Comparison of ENCODE assay signal across 23 cellular contexts in the genomic region with DNA sequence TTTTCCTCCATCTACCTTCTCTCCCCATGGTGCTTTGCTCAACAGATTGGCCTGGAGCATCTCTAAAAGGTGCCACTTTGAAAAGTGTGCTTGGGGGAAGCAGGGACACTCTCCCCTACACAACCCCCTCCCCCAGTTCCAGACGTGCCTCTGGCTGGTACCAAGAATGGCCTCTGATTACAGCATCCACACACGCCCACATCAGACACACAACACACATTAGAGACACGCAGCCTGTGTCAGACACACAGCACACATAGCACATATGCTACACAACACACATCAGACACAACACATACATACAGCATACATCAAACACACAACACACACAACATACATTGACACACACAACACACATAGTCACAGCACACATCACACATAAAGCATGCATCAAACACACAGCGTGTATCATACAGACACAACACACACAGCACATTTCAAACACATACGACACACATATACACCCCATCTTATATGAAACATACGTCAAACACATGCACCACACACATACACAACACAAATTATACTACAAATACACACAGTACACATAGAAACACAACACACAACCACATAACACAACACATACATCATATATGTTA.
DNase-seq lines count a peak whose midpoint lies in the region; TF ChIP-seq lines count a peak whose summit lies in the region.
"Had no signal": no experiment of that assay in that cellular context is flagged by ENCODE, and none has a peak within 500 bp of the region (broad histone marks: within the 10 kb centered on the region; RNA-seq: fewer than 3 reads in every experiment).

No MANE protein-coding gene starts in this region.

- no peaks in the 10 kb centered on the region for H3K27me3 ChIP-seq in ascending aorta
- no peaks in the 10 kb centered on the region for H3K27me3 ChIP-seq in skeletal muscle tissue (ENCODE audit: control insufficient read depth in 3 of 3, insufficient read depth in 3 of 3, low read length in 3 of 3)
- H3K27me3 ChIP-seq in tibial nerve, result no peaks in the 10 kb centered on the region
- H3K27me3 ChIP-seq: adrenal gland, gastroesophageal sphincter, suprapubic skin had no signal

- CTCF ChIA-PET in HEK293 (lab: Yijun Ruan, JAX), result interaction anchor here (0.7 kb wide), 1 partner anchor 8 kb away, joined by 3 read pairs; no protein-coding TSS in a partner anchor

- H3K4me1 ChIP-seq in HEK293 (ENCODE audit: control insufficient read depth, insufficient read depth, low read length) (no peaks in the 10 kb centered on the region), ascending aorta (peaks cover 26 to 48% of the 10 kb centered on the region in 2 donors), skeletal muscle tissue (ENCODE audit: control insufficient read depth in 3 of 3, insufficient read depth in 3 of 3, low read length in 3 of 3) (peaks cover 32 to 49% (median 40%) of the 10 kb centered on the region in 3 donors), tibial nerve (peaks cover 0 to 83% (median 37%) of the 10 kb centered on the region in 4 donors)

- peaks cover 25% of the 10 kb centered on the region for H3K4me1 Mint-ChIP-seq in mesothelial cell of epicardium
- H3K4me1 Mint-ChIP-seq: central memory CD8-positive, alpha-beta T cell had no signal

- H3K36me3 Mint-ChIP-seq in mesothelial cell of epicardium, result no peaks in the 10 kb centered on the region
- H3K36me3 Mint-ChIP-seq: CD4-positive, CD25-positive, alpha-beta regulatory T cell had no signal

- TF ChIP-seq EP300 in tibial nerve (IDR thresholded peaks at IDR 0.05), result no peak

- intact Hi-C loops in ascending aorta (cut with DNase I), result no loop called here

- WGBS in tibial nerve, 2 donors, result 76 to 79% methylated on average over 6 of the region's 6 CpGs

- TF ChIP-seq POLR2A in tibial nerve (IDR thresholded peaks at IDR 0.05), result no peak

- H3K36me3 ChIP-seq in HEK293 (ENCODE audit: control insufficient read depth in 2 of 2, insufficient read depth in 1 of 2, low read length in 2 of 2) (no peaks in the 10 kb centered on the region), ascending aorta (no peaks in the 10 kb centered on the region), skeletal muscle tissue (ENCODE audit: control insufficient read depth in 3 of 3, insufficient read depth in 3 of 3, low read length in 3 of 3) (no peaks in the 10 kb centered on the region), tibial nerve (no peaks in the 10 kb centered on the region)
- H3K36me3 ChIP-seq: adrenal gland, gastroesophageal sphincter, neutrophil, suprapubic skin had no signal

- no peak overlapping the region for H3K27ac ChIP-seq in HEK293 (ENCODE audit: extremely low read depth, low read depth, low read length)
- peak overlapping the region; percentile 97 to 98 for H3K27ac ChIP-seq in ascending aorta
- H3K27ac ChIP-seq in skeletal muscle tissue (ENCODE audit: low read depth, low read length), result peak overlapping the region; percentile 73
- H3K27ac ChIP-seq in tibial nerve, result peak overlapping the region in 2 of 4 donors; percentile 87 to 89
- H3K27ac ChIP-seq: neutrophil had no signal

- H3K4me3 ChIP-seq in HEK293 (ENCODE audit: low read depth, low read length) (no peak overlapping the region), ascending aorta (no peak overlapping the region), skeletal muscle tissue (ENCODE audit: low read length in 3 of 3) (no peak overlapping the region), tibial nerve (no peak overlapping the region)
- H3K4me3 ChIP-seq: adrenal gland, gastroesophageal sphincter, suprapubic skin had no signal

- DNase-seq in ascending aorta (ENCODE audit: low spot score in 2 of 2), result no peak
- no peak for DNase-seq in mesothelial cell of epicardium (ENCODE audit: low spot score in 2 of 2, unreplicated experiment in 2 of 2)
- DNase-seq in HK-2 (ENCODE audit: unreplicated experiment), result no peak
- no peak for DNase-seq in tibial nerve (ENCODE audit: low spot score in 2 of 2)
- no peak for DNase-seq in MV-4-11 (lab: John Stamatoyannopoulos, UW)
- no peak for DNase-seq in NCI-H2081 treated with DMSO at 0.1 percent for 48 hours (lab: John Stamatoyannopoulos, UW)
- DNase-seq: activated CD4-positive, alpha-beta T cell treated with anti-CD3 and anti-CD28 coated beads for 48 hours; activated CD8-positive, alpha-beta memory T cell treated with anti-CD3 and anti-CD28 coated beads, Interleukin-2, amount 50 U/mL, for 4 hours; activated gamma-delta T cell; adrenal gland; CD4-positive, CD25-positive, alpha-beta regulatory T cell; DMS 273 treated with DMSO at 0.1 percent for 48 hours; effector CD4-positive, alpha-beta T cell; KG1; midbrain; PC-3; SHP77 had no signal

- no peaks in the 10 kb centered on the region for H3K9me3 Mint-ChIP-seq in mesothelial cell of epicardium
- H3K9me3 Mint-ChIP-seq: CD4-positive, CD25-positive, alpha-beta regulatory T cell; central memory CD8-positive, alpha-beta T cell had no signal

- no peaks in the 10 kb centered on the region for H3K27me3 Mint-ChIP-seq in mesothelial cell of epicardium (ENCODE audit: low read depth)
- H3K27me3 Mint-ChIP-seq: CD4-positive, CD25-positive, alpha-beta regulatory T cell had no signal

- no peaks in the 10 kb centered on the region for H3K9me3 ChIP-seq in HEK293 (ENCODE audit: control insufficient read depth, insufficient read depth, low read depth, low read length)
- H3K9me3 ChIP-seq in ascending aorta, result no peaks in the 10 kb centered on the region
- H3K9me3 ChIP-seq in skeletal muscle tissue (ENCODE audit: control insufficient read depth in 3 of 3, low read length in 3 of 3), result no peaks in the 10 kb centered on the region
- no peaks in the 10 kb centered on the region for H3K9me3 ChIP-seq in tibial nerve
- H3K9me3 ChIP-seq: adrenal gland, gastroesophageal sphincter, neutrophil, suprapubic skin had no signal

- POLR2A ChIA-PET in HEK293 (lab: Yijun Ruan, JAX), result interaction anchor here (1.2 kb wide), 1 partner anchor 9 kb away, joined by 4 read pairs; no protein-coding TSS in a partner anchor

- TF ChIP-seq CTCF in HEK293 (tag by site-specific recombination; IDR thresholded peaks at IDR 0.05) (no peak), ascending aorta (IDR thresholded peaks at IDR 0.05) (no peak), mesothelial cell of epicardium (IDR thresholded peaks at IDR 0.05; ENCODE audit: unreplicated experiment) (no peak), tibial nerve (IDR thresholded peaks at IDR 0.05) (no peak)

- no peak overlapping the region for H3K4me3 Mint-ChIP-seq in mesothelial cell of epicardium
- H3K4me3 Mint-ChIP-seq: CD4-positive, CD25-positive, alpha-beta regulatory T cell; central memory CD8-positive, alpha-beta T cell had no signal

- no peak overlapping the region for H3K9ac ChIP-seq in skeletal muscle tissue (ENCODE audit: low read depth in 1 of 3, low read length in 3 of 3)

- H3K27ac Mint-ChIP-seq in mesothelial cell of epicardium, result peak overlapping the region; percentile 7

TF ChIP-seq in HEK293, 187 proteins besides CTCF, POLR2A, EP300 and RAD21:
- peak; percentile 73 for TF ChIP-seq ZFHX2 (tag by site-specific recombination; conservative IDR thresholded peaks at IDR 0.05)
- TF ChIP-seq, protein P1, sequence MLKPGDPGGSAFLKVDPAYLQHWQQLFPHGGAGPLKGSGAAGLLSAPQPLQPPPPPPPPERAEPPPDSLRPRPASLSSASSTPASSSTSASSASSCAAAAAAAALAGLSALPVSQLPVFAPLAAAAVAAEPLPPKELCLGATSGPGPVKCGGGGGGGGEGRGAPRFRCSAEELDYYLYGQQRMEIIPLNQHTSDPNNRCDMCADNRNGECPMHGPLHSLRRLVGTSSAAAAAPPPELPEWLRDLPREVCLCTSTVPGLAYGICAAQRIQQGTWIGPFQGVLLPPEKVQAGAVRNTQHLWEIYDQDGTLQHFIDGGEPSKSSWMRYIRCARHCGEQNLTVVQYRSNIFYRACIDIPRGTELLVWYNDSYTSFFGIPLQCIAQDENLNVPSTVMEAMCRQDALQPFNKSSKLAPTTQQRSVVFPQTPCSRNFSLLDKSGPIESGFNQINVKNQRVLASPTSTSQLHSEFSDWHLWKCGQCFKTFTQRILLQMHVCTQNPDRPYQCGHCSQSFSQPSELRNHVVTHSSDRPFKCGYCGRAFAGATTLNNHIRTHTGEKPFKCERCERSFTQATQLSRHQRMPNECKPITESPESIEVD (tag by site-specific recombination; IDR thresholded peaks at IDR 0.05), result no peak
